ENCODE assay signal across 8 cellular contexts in genomic region chr1:87426846-87427245, GRCh38.
DNase-seq lines count a peak whose midpoint lies in the region; ATAC-seq and TF ChIP-seq lines count a peak whose summit lies in the region.
"Not testable (repeated sequence)": the region's sequence is repeated elsewhere in the genome, so short reads cannot be mapped to it uniquely, and the experiment has no call there.

No MANE protein-coding gene starts in this region.

- H3K56ac ChIP-seq in mesendoderm (ENCODE audit: low read length) = peak overlapping the region; percentile 30

- not testable (repeated sequence) for H2AK5ac ChIP-seq in mesendoderm (ENCODE audit: low read length)

- not testable (repeated sequence) for H3K9ac ChIP-seq in mesendoderm (ENCODE audit: low read length)

- not testable (repeated sequence) for H4K20me1 ChIP-seq in GM23338 (replicated peaks; ENCODE audit: insufficient read depth)

- not testable (repeated sequence) for H3K4me3 Mint-ChIP-seq in GM23338

- H3K4me2 ChIP-seq in GM23338 = peak overlapping the region; percentile 48
- H3K4me2 ChIP-seq in mesendoderm (ENCODE audit: low read length) = not testable (repeated sequence)

- H3K4me3 ChIP-seq in GM23338; astrocyte of the spinal cord (ENCODE audit: low read depth, low read length); heart right ventricle; mesendoderm (ENCODE audit: low read length): not testable (repeated sequence)

- not testable (repeated sequence) for H2AFZ ChIP-seq in GM23338

- H3K79me1 ChIP-seq in mesendoderm (ENCODE audit: low read length) = not testable (repeated sequence)

- not testable (repeated sequence) for H3K18ac ChIP-seq in mesendoderm (ENCODE audit: low read length)

- peaks cover 27% of the 10 kb centered on the region for H3K4me1 Mint-ChIP-seq in GM23338

- not testable (repeated sequence) for H3K36me3 Mint-ChIP-seq in GM23338 (ENCODE audit: low read depth)

- not testable (repeated sequence) for H4K8ac ChIP-seq in mesendoderm (ENCODE audit: low read depth, low read length)

- H3K79me2 ChIP-seq in GM23338 (replicated peaks; ENCODE audit: insufficient read depth); mesendoderm (ENCODE audit: control insufficient read depth, insufficient read depth, low read length): not testable (repeated sequence)

- peaks cover 26% of the 10 kb centered on the region for H3K4me1 ChIP-seq in GM23338 (ENCODE audit: insufficient read depth)
- not testable (repeated sequence) for H3K4me1 ChIP-seq in heart right ventricle; mesendoderm (ENCODE audit: control insufficient read depth, low read depth, low read length)

- H3K27me3 Mint-ChIP-seq in GM23338 (ENCODE audit: insufficient read depth, low read depth, poor library complexity) = not testable (repeated sequence)

- 68 to 71% methylated on average over 8 of the region's 8 CpGs for WGBS in heart right ventricle, 2 donors
- whole genome bisulfite sequencing in mesendoderm (ENCODE audit: extremely low coverage, insufficient coverage, low lambda C conversion rate) = no CpG with 5 or more reads among the region's 8 CpGs

- H3F3A ChIP-seq in GM23338 (replicated peaks; ENCODE audit: low read depth) = not testable (repeated sequence)

- intact Hi-C loops in heart right ventricle (cut with DNase I) = loop anchor here in 1 of 10 donors (2.0 kb wide), 1 partner anchor 24 kb away; no protein-coding TSS in a partner anchor
- intact Hi-C loops in sciatic nerve (cut with DNase I) = not testable (repeated sequence)

- H2BK15ac ChIP-seq in mesendoderm (replicated peaks; ENCODE audit: low read depth) = not testable (repeated sequence)

- H3K9me3 Mint-ChIP-seq in GM23338 = not testable (repeated sequence)

- H3K27ac ChIP-seq in GM23338 (ENCODE audit: low read depth); mesendoderm (ENCODE audit: low read depth, low read length): not testable (repeated sequence)
- peak overlapping the region in 2 of 10 donors; percentile 10 to 35 for H3K27ac ChIP-seq in heart right ventricle

- in situ Hi-C loops in astrocyte of the spinal cord (cut with HindIII; ENCODE audit: low sequenced_read_pairs) = not testable (repeated sequence)

- H2BK120ac ChIP-seq in mesendoderm (ENCODE audit: low read depth, low read length) = not testable (repeated sequence)

- TF ChIP-seq CTCF in GM23338 (conservative IDR thresholded peaks at IDR 0.05; ENCODE audit: low read depth in 2 of 2); astrocyte of the spinal cord (IDR thresholded peaks at IDR 0.05; ENCODE audit: low read depth, low read length); heart right ventricle (IDR thresholded peaks at IDR 0.05): not testable (repeated sequence)

- DNase-seq in AG20443 (ENCODE audit: low spot score) = peak; percentile 73
- DNase-seq in GM23338 (ENCODE audit: low spot score) = peak; percentile 36
- peak; percentile 79 for DNase-seq in NCI-H69 (lab: John Stamatoyannopoulos, UW)
- DNase-seq in astrocyte of the spinal cord (ENCODE audit: low read depth, low spot score) = peak; percentile 65
- peak; percentile 21 for DNase-seq in fibroblast of gingiva (ENCODE audit: low read depth)
- DNase-seq in heart right ventricle = peak in 1 of 2 donors; percentile 28
- peak; percentile 79 for DNase-seq in mesendoderm
- not testable (repeated sequence) for DNase-seq in sciatic nerve (ENCODE audit: low spot score)

- H3K9me3 ChIP-seq in heart right ventricle = not testable (repeated sequence)

- not testable (repeated sequence) for H3K36me3 ChIP-seq in GM23338 (ENCODE audit: insufficient read depth); heart right ventricle; mesendoderm (ENCODE audit: control insufficient read depth, insufficient read depth, low read length)

- not testable (repeated sequence) for H4K5ac ChIP-seq in mesendoderm (ENCODE audit: low read length)

- H3K4ac ChIP-seq in mesendoderm (ENCODE audit: low read depth, low read length) = not testable (repeated sequence)

- not testable (repeated sequence) for H2BK5ac ChIP-seq in mesendoderm (ENCODE audit: low read length)

- not testable (repeated sequence) for H3K23ac ChIP-seq in mesendoderm (ENCODE audit: low read length)

- not testable (repeated sequence) for H3K27me3 ChIP-seq in GM23338 (ENCODE audit: insufficient read depth); heart right ventricle; mesendoderm (ENCODE audit: insufficient read depth, low read length, poor library complexity)

- peak overlapping the region; percentile 86; the same call in 1 of the 2 replicates for H3K27ac Mint-ChIP-seq in GM23338

- ATAC-seq in GM23338 (peak; percentile 89), heart right ventricle (peak in 7 of 8 donors; percentile 28 to 82 (median 61)), sciatic nerve (peak; percentile 34)

- H3K9me2 ChIP-seq in GM23338 (ENCODE audit: insufficient read depth) = not testable (repeated sequence)

Comparison
In these comparisons a context has a peak if more than half of its experiments do, and no peak if none do; other contexts are left out.
1. ATAC-seq: peak in every context shown above with its lines; median percentile 89 in GM23338; 61 in heart right ventricle; 34 in sciatic nerve.